ENCODE assay signal across 1 cellular context in the genomic region with DNA sequence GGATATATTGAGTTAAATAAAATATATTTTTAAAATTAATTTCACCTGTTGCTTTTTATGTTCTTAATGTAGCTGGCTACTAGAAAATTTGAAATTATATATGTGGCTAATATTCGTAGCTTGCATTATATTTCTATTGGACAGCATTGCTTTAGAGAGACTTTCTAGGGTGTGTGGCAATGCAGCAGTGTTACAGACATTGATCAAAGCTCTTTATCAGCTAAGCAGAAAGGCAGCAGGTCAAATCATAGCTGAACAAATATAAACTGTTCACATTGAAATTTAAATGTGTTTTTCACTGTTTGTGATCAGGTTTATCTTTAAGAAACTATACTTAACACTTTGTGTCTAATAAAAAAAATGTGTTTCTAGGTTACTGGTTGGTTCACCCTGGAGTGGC.
TF ChIP-seq lines count a peak whose summit lies in the region.

No MANE protein-coding gene starts in this region.

TF ChIP-seq in IMR-90, 13 proteins besides CTCF, POLR2A, EP300 and RAD21:
- TF ChIP-seq MXI1 (IDR thresholded peaks at IDR 0.05; ENCODE audit: borderline replicate concordance, low read depth, low read length) (no peak), RFX5 (IDR thresholded peaks at IDR 0.05; ENCODE audit: low read depth, low read length) (no peak), FOS (IDR thresholded peaks at IDR 0.05; ENCODE audit: low read depth, low read length) (no peak), CEBPB (IDR thresholded peaks at IDR 0.05; ENCODE audit: low read depth, low read length) (no peak), NFE2L2 (IDR thresholded peaks at IDR 0.05; ENCODE audit: low read depth, low read length) (no peak), SMC3 (IDR thresholded peaks at IDR 0.05; ENCODE audit: low read depth, low read length) (no peak), CHD1 (IDR thresholded peaks at IDR 0.05; ENCODE audit: low read depth, low read length) (no peak), BHLHE40 (IDR thresholded peaks at IDR 0.05; ENCODE audit: low read depth, low read length) (no peak), MAFK (IDR thresholded peaks at IDR 0.05; ENCODE audit: low read depth, low read length) (no peak), MAZ (IDR thresholded peaks at IDR 0.05; ENCODE audit: borderline replicate concordance, low read depth, low read length) (no peak)
- TF ChIP-seq, protein P1, sequence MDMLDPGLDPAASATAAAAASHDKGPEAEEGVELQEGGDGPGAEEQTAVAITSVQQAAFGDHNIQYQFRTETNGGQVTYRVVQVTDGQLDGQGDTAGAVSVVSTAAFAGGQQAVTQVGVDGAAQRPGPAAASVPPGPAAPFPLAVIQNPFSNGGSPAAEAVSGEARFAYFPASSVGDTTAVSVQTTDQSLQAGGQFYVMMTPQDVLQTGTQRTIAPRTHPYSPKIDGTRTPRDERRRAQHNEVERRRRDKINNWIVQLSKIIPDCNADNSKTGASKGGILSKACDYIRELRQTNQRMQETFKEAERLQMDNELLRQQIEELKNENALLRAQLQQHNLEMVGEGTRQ (IDR thresholded peaks at IDR 0.05; ENCODE audit: low read depth, low read length) = no peak
